8 cellular contexts compared by ENCODE assay signal in genomic region chr12:57240069-57240921, GRCh38. TPM values are rescaled to one million over a fixed set of nuclear protein-coding genes. Genes with fewer than 3 reads are reported as not detected.
DNase-seq lines count a peak whose midpoint lies in the region; ATAC-seq, FAIRE-seq and TF ChIP-seq lines count a peak whose summit lies in the region.

No MANE protein-coding gene starts in this region.

- H2AK5ac ChIP-seq in trophoblast cell (ENCODE audit: low read length): no peak overlapping the region

- H3K4me3 ChIP-seq in HUES6 (ENCODE audit: low read depth, low read length) (peak overlapping the region; percentile 73), Panc1 (ENCODE audit: low read depth in 2 of 2, low read length in 2 of 2) (peak overlapping the region; percentile 56 to 67), trophoblast cell (ENCODE audit: low read depth, low read length) (peak overlapping the region; percentile 26)

- CTCF ChIA-PET in Panc1 (lab: Charles Lee): interaction anchor here (0.7 to 2.7 kb wide), 8 partner anchors 11 to 61 kb away, joined by 3 to 17 read pairs (median 3); partner anchors contain the start of gene SHMT2

- DNase-seq in D721Med (ENCODE audit: insufficient read length, low spot score) (peak; percentile 57), Panc1 (ENCODE audit: low read depth, low spot score) (no peak), activated gamma-delta T cell (lab: John Stamatoyannopoulos, UW) (peak; percentile 40), glutamatergic neuron (peak; percentile 72), trophoblast cell (peak; percentile 85 to 87), midbrain (lab: John Stamatoyannopoulos, UW) (no peak)

- no peak for TF ChIP-seq CTCF in D721Med (IDR thresholded peaks at IDR 0.05; ENCODE audit: insufficient read depth, missing control alignments)
- TF ChIP-seq CTCF in Panc1 (IDR thresholded peaks at IDR 0.05): 0 out of 2 replicates have a peak, but pooled peaks have one; percentile 9
- TF ChIP-seq CTCF in glutamatergic neuron (IDR thresholded peaks at IDR 0.05; ENCODE audit: partially characterized antibody, unreplicated experiment): no peak

- no peak overlapping the region for H2BK12ac ChIP-seq in trophoblast cell (ENCODE audit: low read length)

- no peak overlapping the region for H3K18ac ChIP-seq in trophoblast cell (ENCODE audit: low read length)

- H3K79me1 ChIP-seq in trophoblast cell (ENCODE audit: low read length): peaks cover 2% of the 10 kb centered on the region

- peaks cover 52% of the 10 kb centered on the region for H3K4me1 ChIP-seq in HUES6 (ENCODE audit: control insufficient read depth, insufficient read depth, low read length)
- H3K4me1 ChIP-seq in Panc1 (ENCODE audit: control insufficient read depth, insufficient read depth, low read length): peaks cover 21% of the 10 kb centered on the region
- H3K4me1 ChIP-seq in trophoblast cell (ENCODE audit: control insufficient read depth in 1 of 2, insufficient read depth in 2 of 2, low read length in 2 of 2): peaks cover 20 to 33% of the 10 kb centered on the region in 2 experiments

- ATAC-seq in Panc1: 0 out of 2 replicates have a peak, but pooled peaks have one; percentile 9
- no peak for ATAC-seq in HG02763 (IDR thresholded peaks at IDR 0.05; ENCODE audit: unreplicated experiment)

- peak overlapping the region; percentile 76 for H3K4me2 ChIP-seq in trophoblast cell (ENCODE audit: low read length)

- H3K36me3 ChIP-seq in HUES6 (ENCODE audit: control insufficient read depth, insufficient read depth, low read length) (no peaks in the 10 kb centered on the region), Panc1 (ENCODE audit: control insufficient read depth, insufficient read depth, low read length) (no peaks in the 10 kb centered on the region), trophoblast cell (ENCODE audit: control insufficient read depth in 1 of 2, insufficient read depth in 2 of 2, low read length in 2 of 2) (no peaks in the 10 kb centered on the region)

- H2AFZ ChIP-seq in trophoblast cell (ENCODE audit: insufficient read depth, low read length, poor library complexity): no peak overlapping the region

- H3K27me3 Mint-ChIP-seq in glutamatergic neuron (ENCODE audit: unreplicated experiment): peaks cover 42% of the 10 kb centered on the region

- peak overlapping the region; percentile 99 for H3K27ac Mint-ChIP-seq in glutamatergic neuron (ENCODE audit: unreplicated experiment)

- H3K9me3 Mint-ChIP-seq in glutamatergic neuron (ENCODE audit: unreplicated experiment): peaks cover 32% of the 10 kb centered on the region

- in situ Hi-C loops in Panc1 (cut with HindIII; ENCODE audit: low pct_unique_long_range_greater_than_20kb, low sequenced_read_pairs): no loop called here

- H3K4ac ChIP-seq in trophoblast cell (ENCODE audit: low read depth, low read length): no peak overlapping the region

- H3K9me3 ChIP-seq in HUES6 (ENCODE audit: control insufficient read depth, insufficient read depth, low read depth, low read length) (no peaks in the 10 kb centered on the region), Panc1 (ENCODE audit: control insufficient read depth, insufficient read depth, low read depth, low read length) (no peaks in the 10 kb centered on the region), trophoblast cell (ENCODE audit: insufficient read depth, low read depth, low read length) (peaks cover 4% of the 10 kb centered on the region)

- no peak overlapping the region for H3K23ac ChIP-seq in trophoblast cell (ENCODE audit: low read length)

- no peak overlapping the region for H2BK120ac ChIP-seq in trophoblast cell (ENCODE audit: insufficient read depth, low read length, poor library complexity)

- no peak overlapping the region for H3K14ac ChIP-seq in trophoblast cell (ENCODE audit: low read length)

- no peak overlapping the region for H4K12ac ChIP-seq in trophoblast cell (ENCODE audit: low read depth, low read length)

- peaks cover 28% of the 10 kb centered on the region for H3K4me1 Mint-ChIP-seq in glutamatergic neuron (ENCODE audit: low read depth, unreplicated experiment)

- POLR2A ChIA-PET in Panc1 (lab: Charles Lee): no interaction called here

- intact Hi-C loops in Panc1 (cut with micrococcal nuclease; ENCODE audit: unreplicated experiment): no loop called here

- H4K8ac ChIP-seq in trophoblast cell (ENCODE audit: low read depth, low read length): no peak overlapping the region

- WGBS in trophoblast cell (ENCODE audit: extremely low coverage, insufficient coverage, insufficient read length): no CpG with 5 or more reads among the region's 72 CpGs

- no peak overlapping the region for H2BK5ac ChIP-seq in trophoblast cell (ENCODE audit: low read depth, low read length, poor library complexity)

- H3K9ac ChIP-seq in HUES6 (ENCODE audit: low read length) (peak overlapping the region; percentile 81), trophoblast cell (ENCODE audit: low read length) (no peak overlapping the region)

- no peaks in the 10 kb centered on the region for H3K36me3 Mint-ChIP-seq in glutamatergic neuron (ENCODE audit: unreplicated experiment)

- peak overlapping the region; percentile 98 for H3K4me3 Mint-ChIP-seq in glutamatergic neuron (ENCODE audit: unreplicated experiment)

- H3K27ac ChIP-seq in HUES6 (ENCODE audit: low read depth, low read length) (no peak overlapping the region), Panc1 (ENCODE audit: low read length) (peak overlapping the region; percentile 63; the same call in 1 of the 2 replicates), trophoblast cell (ENCODE audit: low read depth, low read length) (no peak overlapping the region)

- H3K79me2 ChIP-seq in trophoblast cell (ENCODE audit: control insufficient read depth, insufficient read depth, low read length, poor library complexity): peaks cover 2% of the 10 kb centered on the region

- H3K27me3 ChIP-seq in HUES6 (ENCODE audit: control insufficient read depth, insufficient read depth, low read length) (peaks cover 86% of the 10 kb centered on the region), Panc1 (ENCODE audit: control insufficient read depth, insufficient read depth, low read length) (peaks cover 2% of the 10 kb centered on the region; the same call in 1 of the 2 replicates), trophoblast cell (ENCODE audit: insufficient read depth, low read length) (peaks cover 68% of the 10 kb centered on the region)

- FAIRE-seq in D721Med (lab: Jason Lieb, UNC): no peak

- BruUV-seq in Panc1 (replicated peaks; lab: Mats Ljungman, UMichigan): no TSS peak

- H4K91ac ChIP-seq in trophoblast cell (ENCODE audit: low read depth, low read length): peak overlapping the region; percentile 40

RNA-seq across cellular contexts. Expression of gene STAC3, which starts 10.7 kb away (rescaled TPM):
- 0.87 TPM for total RNA-seq in Panc1 (2021; ENCODE audit: unreplicated experiment)
- polyA plus RNA-seq in Panc1 (2012; ENCODE audit: insufficient read length): 0.25 TPM
- total RNA-seq in glutamatergic neuron (ENCODE audit: unreplicated experiment): 12.1 TPM
- 0.71 and 0.78 TPM in 2 replicates for polyA plus RNA-seq in trophoblast cell (2013)

RNA-seq across cellular contexts. Expression of gene SHMT2, which starts 10.8 kb away (rescaled TPM):
- total RNA-seq in Panc1 (2021; ENCODE audit: unreplicated experiment) (67.1 TPM), glutamatergic neuron (ENCODE audit: unreplicated experiment) (165 TPM)
- 117 TPM for polyA plus RNA-seq in Panc1 (2012; ENCODE audit: insufficient read length)
- 118 and 120 TPM in 2 replicates for polyA plus RNA-seq in trophoblast cell (2013)

RNA-seq across cellular contexts. Expression of gene NXPH4, which starts 23.7 kb away (rescaled TPM):
- 2.1 TPM for total RNA-seq in Panc1 (2021; ENCODE audit: unreplicated experiment)
- 2.1 TPM for polyA plus RNA-seq in Panc1 (2012; ENCODE audit: insufficient read length)
- 10.5 TPM for total RNA-seq in glutamatergic neuron (ENCODE audit: unreplicated experiment)
- 0.85 and 0.86 TPM in 2 replicates for polyA plus RNA-seq in trophoblast cell (2013)

Comparison
In these comparisons a context has a peak if more than half of its experiments do, and no peak if none do; other contexts are left out.
1. DNase-seq: peak in D721Med (single experiment), activated gamma-delta T cell (single experiment), glutamatergic neuron (single experiment) and trophoblast cell (2 of 2); none in Panc1 (single experiment) and midbrain (single experiment).
2. Peak in every context shown above with its lines, with median percentiles within 50 percentile points of each other: H3K4me3 ChIP-seq.